1 cellular context compared by ENCODE assay signal in the genomic region with DNA sequence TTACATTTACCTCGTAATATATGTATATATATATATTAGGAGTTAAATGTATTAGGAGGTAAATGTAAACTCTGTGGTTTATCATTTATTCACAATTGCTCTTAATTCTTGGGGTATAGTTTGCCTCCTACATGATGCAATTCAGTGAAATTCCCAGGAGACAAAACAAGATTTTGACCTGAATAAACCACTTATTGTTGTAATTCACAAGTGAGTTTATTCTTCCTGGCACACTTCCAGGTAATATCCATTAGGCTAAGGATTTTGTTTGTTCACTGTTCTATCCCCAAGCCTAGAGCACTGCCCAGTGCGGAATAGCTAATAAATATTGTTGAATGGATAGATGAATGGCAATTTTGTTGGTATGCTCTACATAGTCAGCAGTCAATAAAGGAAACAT.
TF ChIP-seq lines count a peak whose summit lies in the region.

No MANE protein-coding gene starts in this region.

TF ChIP-seq in HEK293, 187 proteins besides CTCF, POLR2A, EP300 and RAD21 (continued from another document):
- TF ChIP-seq, protein P1, sequence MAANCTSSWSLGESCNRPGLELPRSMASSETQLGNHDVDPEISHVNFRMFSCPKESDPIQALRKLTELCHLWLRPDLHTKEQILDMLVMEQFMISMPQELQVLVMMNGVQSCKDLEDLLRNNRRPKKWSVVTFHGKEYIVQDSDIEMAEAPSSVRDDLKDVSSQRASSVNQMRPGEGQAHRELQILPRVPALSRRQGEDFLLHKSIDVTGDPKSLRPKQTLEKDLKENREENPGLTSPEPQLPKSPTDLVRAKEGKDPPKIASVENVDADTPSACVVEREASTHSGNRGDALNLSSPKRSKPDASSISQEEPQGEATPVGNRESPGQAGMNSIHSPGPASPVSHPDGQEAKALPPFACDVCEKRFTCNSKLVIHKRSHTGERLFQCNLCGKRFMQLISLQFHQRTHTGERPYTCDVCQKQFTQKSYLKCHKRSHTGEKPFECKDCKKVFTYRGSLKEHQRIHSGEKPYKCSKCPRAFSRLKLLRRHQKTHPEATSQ (tag by site-specific recombination; IDR thresholded peaks at IDR 0.05) = no peak
- TF ChIP-seq ZFP41 (tag by site-specific recombination; IDR thresholded peaks at IDR 0.05; ENCODE audit: borderline replicate concordance) (no peak), ZNF354C (tag by site-specific recombination; IDR thresholded peaks at IDR 0.05; ENCODE audit: borderline replicate concordance, low read depth) (no peak), ZNF747 (tag by site-specific recombination; IDR thresholded peaks at IDR 0.05) (no peak), ZNF37A (tag by site-specific recombination; IDR thresholded peaks at IDR 0.05) (no peak), ZNF223 (tag by site-specific recombination; IDR thresholded peaks at IDR 0.05) (no peak), ZNF514 (tag by site-specific recombination; IDR thresholded peaks at IDR 0.05) (no peak), ZNF366 (tag by site-specific recombination; conservative IDR thresholded peaks at IDR 0.05) (peak; percentile 62), WT1 (tag by site-specific recombination; IDR thresholded peaks at IDR 0.05) (no peak), ZNF211 (tag by site-specific recombination; IDR thresholded peaks at IDR 0.05; ENCODE audit: low read depth) (no peak), ZNF510 (tag by site-specific recombination; IDR thresholded peaks at IDR 0.05; ENCODE audit: insufficient replicate concordance) (peak; percentile 5), ZNF548 (tag by site-specific recombination; IDR thresholded peaks at IDR 0.05) (no peak), ZNF10 (tag by site-specific recombination; IDR thresholded peaks at IDR 0.05) (no peak), TRIM28 (IDR thresholded peaks at IDR 0.05; ENCODE audit: borderline replicate concordance, low read length) (no peak), ZNF335 (tag by site-specific recombination; conservative IDR thresholded peaks at IDR 0.05) (no peak), ZNF404 (tag by site-specific recombination; IDR thresholded peaks at IDR 0.05) (0 out of 2 replicates have a peak, but pooled peaks have one; percentile 24)
- TF ChIP-seq, protein P2, sequence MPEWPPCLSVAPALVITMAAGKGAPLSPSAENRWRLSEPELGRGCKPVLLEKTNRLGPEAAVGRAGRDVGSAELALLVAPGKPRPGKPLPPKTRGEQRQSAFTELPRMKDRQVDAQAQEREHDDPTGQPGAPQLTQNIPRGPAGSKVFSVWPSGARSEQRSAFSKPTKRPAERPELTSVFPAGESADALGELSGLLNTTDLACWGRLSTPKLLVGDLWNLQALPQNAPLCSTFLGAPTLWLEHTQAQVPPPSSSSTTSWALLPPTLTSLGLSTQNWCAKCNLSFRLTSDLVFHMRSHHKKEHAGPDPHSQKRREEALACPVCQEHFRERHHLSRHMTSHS (tag by site-specific recombination; IDR thresholded peaks at IDR 0.05) = no peak
